Comparison of ENCODE assay signal across 21 cellular contexts in genomic region chr2:58739033-58739432, GRCh38.
"Had no signal": no experiment of that assay in that cellular context is flagged by ENCODE, and none has a peak within 500 bp of the region (broad histone marks: within the 10 kb centered on the region; RNA-seq: fewer than 3 reads in every experiment).

No MANE protein-coding gene starts in this region.

- H3K36me3 ChIP-seq: esophagus muscularis mucosa, gastrocnemius medialis, left lung, ovary, right atrium auricular region, spleen, thyroid gland, upper lobe of right lung had no signal

- H3K27ac ChIP-seq: esophagus muscularis mucosa, gastrocnemius medialis, left lung, ovary, psoas muscle, right atrium auricular region, spleen, thyroid gland, upper lobe of right lung had no signal

- DNase-seq: activated CD4-positive, alpha-beta T cell treated with anti-CD3 and anti-CD28 coated beads for 1 hour; activated CD4-positive, alpha-beta T cell treated with anti-CD3 and anti-CD28 coated beads, Interleukin-2, amount 50 U/mL, for 1 hour; activated CD8-positive, alpha-beta T cell treated with anti-CD3 and anti-CD28 coated beads, Interleukin-2, amount 10 ng/mL, durations not matched to agents 7 days and 5 days; activated gamma-delta T cell; activated naive CD4-positive, alpha-beta T cell treated with anti-CD3 and anti-CD28 coated beads, Interleukin-2, amount 50 U/mL, for 16 hours; activated naive CD8-positive, alpha-beta T cell treated with anti-CD3 and anti-CD28 coated beads, Interleukin-2, amount 50 U/mL, for 24 hours; caudate nucleus; effector memory CD4-positive, alpha-beta T cell; gastrocnemius medialis; hippocampal formation; kidney glomerular epithelial cell; left lung; ovary; psoas muscle; spleen; substantia nigra; thyroid gland; upper lobe of right lung had no signal

- ATAC-seq: activated CD8-positive, alpha-beta T cell treated with anti-CD3 and anti-CD28 coated beads, Interleukin-2, amount 10 ng/mL, durations not matched to agents 7 days and 5 days; activated naive CD8-positive, alpha-beta T cell treated with anti-CD3 and anti-CD28 coated beads, Interleukin-2, amount 50 U/mL, for 24 hours; gastrocnemius medialis; left lung; natural killer cell treated with Interleukin-12 subunit alpha and Interleukin-12 subunit beta and Interleukin-15 and Interleukin-18, amount 100 ng/mL, for 72 hours; psoas muscle; upper lobe of right lung had no signal

- H3K9me3 ChIP-seq: esophagus muscularis mucosa, gastrocnemius medialis, left lung, ovary, psoas muscle, right atrium auricular region, spleen, thyroid gland, upper lobe of right lung had no signal

- H3K4me3 ChIP-seq: esophagus muscularis mucosa, gastrocnemius medialis, left lung, ovary, psoas muscle, right atrium auricular region, spleen, thyroid gland, upper lobe of right lung had no signal

- H3K27me3 ChIP-seq: esophagus muscularis mucosa, gastrocnemius medialis, left lung, ovary, right atrium auricular region, spleen, thyroid gland, upper lobe of right lung had no signal

- H3K4me1 ChIP-seq: esophagus muscularis mucosa, gastrocnemius medialis, left lung, psoas muscle, right atrium auricular region, spleen, thyroid gland, upper lobe of right lung had no signal
